Comparison of ENCODE assay signal across 22 cellular contexts in genomic region chr22:25655536-25655935, GRCh38.
"Had no signal": no experiment of that assay in that cellular context is flagged by ENCODE, and none has a peak within 500 bp of the region (broad histone marks: within the 10 kb centered on the region; RNA-seq: fewer than 3 reads in every experiment).

No MANE protein-coding gene starts in this region.

- H3K27ac Mint-ChIP-seq: activated naive CD8-positive, alpha-beta T cell treated with anti-CD3 and anti-CD28 coated beads, Interleukin-2, amount 10 ng/mL, durations not matched to agents 7 days and 5 days; natural killer cell; type B pancreatic cell had no signal

- H3K36me3 Mint-ChIP-seq: natural killer cell, type B pancreatic cell had no signal

- DNase-seq: activated CD4-positive, alpha-beta T cell treated with anti-CD3 and anti-CD28 coated beads for 48 hours; activated CD4-positive, CD25-positive, alpha-beta regulatory T cell; activated naive CD4-positive, alpha-beta T cell treated with Interleukin-2 at 50 U/mL for 16 hours; activated naive CD8-positive, alpha-beta T cell treated with anti-CD3 and anti-CD28 coated beads, Interleukin-2, amount 10 ng/mL, durations not matched to agents 7 days and 5 days; anterior cingulate cortex; caudate nucleus; dorsolateral prefrontal cortex; islet precursor cell; left colon; lower lobe of right lung; natural killer cell; ovary; psoas muscle; right cardiac atrium; stimulated activated CD4-positive, alpha-beta T cell treated with anti-CD3 and anti-CD28 coated beads, Interleukin-2, amount 100 ng/mL, for 48 hours; testis had no signal

- H3K4me1 ChIP-seq: psoas muscle had no signal

- H3K27me3 ChIP-seq: dorsolateral prefrontal cortex, hepatocyte, ovary, testis had no signal

- FAIRE-seq: TTC549 had no signal

- H3K27me3 Mint-ChIP-seq: activated naive CD8-positive, alpha-beta T cell treated with anti-CD3 and anti-CD28 coated beads, Interleukin-2, amount 10 ng/mL, durations not matched to agents 7 days and 5 days; brain had no signal

- H3K27ac ChIP-seq: hepatocyte, lower lobe of right lung, ovary, psoas muscle, skin epidermis, testis had no signal

- H3K4me1 Mint-ChIP-seq: natural killer cell had no signal

- H3K9me3 ChIP-seq: lower lobe of right lung, ovary, psoas muscle, testis had no signal

- H3K4me3 ChIP-seq: dorsolateral prefrontal cortex, hepatocyte, lower lobe of right lung, ovary, psoas muscle, skin epidermis, testis had no signal

- H3K9me3 Mint-ChIP-seq: activated naive CD8-positive, alpha-beta T cell treated with anti-CD3 and anti-CD28 coated beads, Interleukin-2, amount 10 ng/mL, durations not matched to agents 7 days and 5 days; natural killer cell; T-helper 2 cell treated with Interferon-gamma antibody and Interleukin-4, amounts not matched to agents 5 μg/mL and 100 μg/mL, for 36 hours; type B pancreatic cell had no signal

- H3K4me3 Mint-ChIP-seq: activated naive CD8-positive, alpha-beta T cell treated with anti-CD3 and anti-CD28 coated beads, Interleukin-2, amount 10 ng/mL, durations not matched to agents 7 days and 5 days; brain; natural killer cell; T-helper 2 cell treated with Interferon-gamma antibody and Interleukin-4, amounts not matched to agents 5 μg/mL and 100 μg/mL, for 36 hours; type B pancreatic cell had no signal

- ATAC-seq: left colon, lower lobe of right lung, natural killer cell, psoas muscle, right cardiac atrium had no signal

- H3K36me3 ChIP-seq: lower lobe of right lung, ovary had no signal
